Comparison of ENCODE assay signal across 8 cellular contexts in the genomic region with DNA sequence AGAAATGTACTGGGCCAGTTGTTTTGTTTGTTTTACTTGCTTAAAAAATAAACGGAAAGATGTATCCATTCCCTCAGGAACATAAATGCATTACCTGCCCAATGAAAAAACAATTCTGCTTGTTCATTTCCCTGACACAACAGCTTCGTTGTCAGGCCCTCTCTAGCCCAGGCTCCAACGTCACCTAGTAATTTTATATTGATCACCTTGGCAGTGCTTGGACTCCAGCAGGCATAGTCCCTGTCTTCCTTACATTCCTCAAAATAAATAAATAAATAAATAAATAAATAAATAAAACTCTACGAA. TPM values are rescaled to one million over a fixed set of nuclear protein-coding genes. Genes with fewer than 3 reads are reported as not detected.
DNase-seq lines count a peak whose midpoint lies in the region; ATAC-seq and TF ChIP-seq lines count a peak whose summit lies in the region.

No MANE protein-coding gene starts in this region.

- no peaks in the 10 kb centered on the region for H3K9me3 Mint-ChIP-seq in progenitor cell of endocrine pancreas (ENCODE audit: low read depth)

- peak overlapping the region; percentile 93 for H3K4me2 ChIP-seq in OCI-LY7 (ENCODE audit: low read length)

- H3K36me3 Mint-ChIP-seq in progenitor cell of endocrine pancreas (ENCODE audit: insufficient read depth), result no peaks in the 10 kb centered on the region

- H3K4me3 ChIP-seq in OCI-LY7 (ENCODE audit: low read depth, low read length, poor library complexity, severe bottlenecking) (peak overlapping the region; percentile 93), epithelial cell of proximal tubule (ENCODE audit: low read depth, low read length) (peak overlapping the region; percentile 86)

- BruUV-seq in OCI-LY7 (replicated peaks; lab: Mats Ljungman, UMichigan), result TSS peak; percentile 64

- peak overlapping the region; percentile 85 for H3K27ac ChIP-seq in OCI-LY7 (ENCODE audit: low read depth, low read length, poor library complexity, severe bottlenecking)

- H4K20me1 ChIP-seq in OCI-LY7 (ENCODE audit: insufficient read depth, low read length), result peaks cover 25% of the 10 kb centered on the region

- H3K79me2 ChIP-seq in OCI-LY7 (ENCODE audit: insufficient read depth, low read depth, low read length), result peaks cover 80% of the 10 kb centered on the region

- no peaks in the 10 kb centered on the region for H3K9me3 ChIP-seq in OCI-LY7 (ENCODE audit: low read length)

- H3K4me3 Mint-ChIP-seq in progenitor cell of endocrine pancreas (ENCODE audit: low read depth), result peak overlapping the region; percentile 97

- no peaks in the 10 kb centered on the region for H3K36me3 ChIP-seq in OCI-LY7 (ENCODE audit: insufficient read depth, low read length)

- peaks cover 37% of the 10 kb centered on the region for H3K4me1 ChIP-seq in OCI-LY7 (ENCODE audit: insufficient read depth, low read length, poor library complexity, severe bottlenecking)

- no peaks in the 10 kb centered on the region for H3K27me3 Mint-ChIP-seq in progenitor cell of endocrine pancreas

- peak overlapping the region; percentile 90 for H3K27ac Mint-ChIP-seq in progenitor cell of endocrine pancreas

- POLR2A ChIA-PET in OCI-LY7 (lab: Charles Lee), result interaction anchor here (0.8 to 5.3 kb wide), 4 partner anchors 10 to 23 kb away, joined by 3 to 37 read pairs (median 4); no protein-coding TSS in a partner anchor

- intact Hi-C loops in OCI-LY7 (cut with micrococcal nuclease; ENCODE audit: unreplicated experiment), result no loop called here

- CTCF ChIA-PET in OCI-LY7 (lab: Charles Lee; ENCODE audit: unreplicated experiment), result interaction anchor here (0.5 to 1.0 kb wide), 2 partner anchors 11 to 20 kb away, joined by 3 to 4 read pairs; no protein-coding TSS in a partner anchor

- ATAC-seq in HG03039 (IDR thresholded peaks at IDR 0.05; ENCODE audit: unreplicated experiment), result no peak
- ATAC-seq in GM19351 (IDR thresholded peaks at IDR 0.05; ENCODE audit: unreplicated experiment), result no peak
- ATAC-seq in GM18909 (IDR thresholded peaks at IDR 0.05; ENCODE audit: poor library complexity, unreplicated experiment), result no peak

- H2AFZ ChIP-seq in OCI-LY7 (ENCODE audit: low read length), result no peak overlapping the region

- H3K9me2 ChIP-seq in OCI-LY7 (ENCODE audit: insufficient read depth, low read length), result no peaks in the 10 kb centered on the region

- TF ChIP-seq CTCF in OCI-LY7 (conservative IDR thresholded peaks at IDR 0.05; ENCODE audit: low read length) (no peak), epithelial cell of proximal tubule (conservative IDR thresholded peaks at IDR 0.05; ENCODE audit: low read depth, low read length) (no peak), progenitor cell of endocrine pancreas (IDR thresholded peaks at IDR 0.05; ENCODE audit: unreplicated experiment) (no peak)

- H3K4me1 Mint-ChIP-seq in progenitor cell of endocrine pancreas (ENCODE audit: low read depth), result peaks cover 24% of the 10 kb centered on the region

- DNase-seq in DMS79 treated with DMSO at 0.1 percent for 48 hours (lab: John Stamatoyannopoulos, UW) (peak; percentile 60), DMS79 (lab: John Stamatoyannopoulos, UW) (no peak), OCI-LY7 (ENCODE audit: low spot score) (no peak), epithelial cell of proximal tubule (ENCODE audit: low read depth) (no peak), progenitor cell of endocrine pancreas (ENCODE audit: low spot score, unreplicated experiment) (no peak)

RNA-seq across cellular contexts. Expression of gene CEP170, which starts 1.2 kb away (rescaled TPM):
- total RNA-seq in OCI-LY7 (2014; rRNA removed; shearing (Covaris generic)), result 57.6 and 64.7 TPM in 2 replicates
- total RNA-seq in OCI-LY7 (2022), result 69.7 and 85.4 TPM in 2 replicates
- 49.9 and 58.5 TPM in 2 replicates for total RNA-seq in epithelial cell of proximal tubule
- 80.1 and 83.1 TPM in 2 replicates for total RNA-seq in progenitor cell of endocrine pancreas

RNA-seq across cellular contexts. Expression of gene SDCCAG8, which starts 2.0 kb away (rescaled TPM):
- total RNA-seq in OCI-LY7 (2014; rRNA removed; shearing (Covaris generic)), result 13.4 and 18.1 TPM in 2 replicates
- total RNA-seq in OCI-LY7 (2022) (26.2 and 28.7 TPM in 2 replicates), epithelial cell of proximal tubule (22.0 and 86.9 TPM in 2 replicates), progenitor cell of endocrine pancreas (31.6 and 38.9 TPM in 2 replicates)
